ENCODE assay signal across 8 cellular contexts in the genomic region with DNA sequence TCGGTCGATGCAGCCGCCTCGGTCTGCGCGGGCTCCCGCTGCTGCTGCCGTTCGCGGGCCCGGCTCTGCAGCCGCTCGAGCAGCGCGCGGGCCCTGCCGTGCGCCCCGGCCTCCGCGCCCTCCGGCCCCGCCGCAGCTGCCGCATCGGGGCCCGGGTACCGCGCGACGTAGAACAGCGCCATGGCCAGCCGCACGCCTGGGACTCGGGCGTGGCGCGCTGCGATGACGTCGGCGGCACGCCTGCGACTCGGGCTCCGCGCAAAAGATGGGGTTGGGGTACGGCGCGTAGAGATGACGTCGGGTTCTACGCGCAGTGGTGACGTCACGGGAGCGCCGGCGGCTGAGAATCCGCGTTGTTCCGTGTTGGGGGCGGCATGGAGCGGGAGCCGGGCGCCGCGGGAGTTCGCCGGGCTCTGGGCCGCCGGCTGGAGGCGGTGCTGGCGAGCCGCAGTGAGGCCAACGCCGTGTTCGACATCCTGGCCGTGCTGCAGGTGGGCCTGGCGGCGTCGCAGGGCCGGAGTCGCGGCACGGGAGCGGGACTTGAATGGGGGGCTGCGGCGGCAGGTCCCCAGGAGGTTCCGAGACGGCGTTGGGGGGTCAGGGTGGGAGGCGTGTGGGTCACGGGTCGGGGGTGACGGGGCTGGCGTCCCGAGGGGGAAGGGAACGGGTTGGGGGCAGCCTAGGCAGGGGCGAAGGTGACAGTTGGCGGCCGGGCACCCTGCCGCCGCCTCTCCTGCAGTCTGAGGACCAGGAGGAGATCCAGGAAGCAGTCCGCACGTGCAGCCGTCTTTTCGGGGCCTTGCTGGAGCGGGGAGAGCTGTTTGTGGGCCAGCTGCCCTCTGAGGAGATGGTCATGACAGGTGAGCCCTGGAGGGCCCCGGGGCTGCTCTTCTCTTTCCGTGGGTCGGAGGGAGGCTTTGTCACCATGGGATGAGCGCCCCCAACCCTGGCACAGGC. TPM values are rescaled to one million over a fixed set of nuclear protein-coding genes. Genes with fewer than 3 reads are reported as not detected.
DNase-seq lines count a peak whose midpoint lies in the region; ATAC-seq and TF ChIP-seq lines count a peak whose summit lies in the region.

A gene with protein sequence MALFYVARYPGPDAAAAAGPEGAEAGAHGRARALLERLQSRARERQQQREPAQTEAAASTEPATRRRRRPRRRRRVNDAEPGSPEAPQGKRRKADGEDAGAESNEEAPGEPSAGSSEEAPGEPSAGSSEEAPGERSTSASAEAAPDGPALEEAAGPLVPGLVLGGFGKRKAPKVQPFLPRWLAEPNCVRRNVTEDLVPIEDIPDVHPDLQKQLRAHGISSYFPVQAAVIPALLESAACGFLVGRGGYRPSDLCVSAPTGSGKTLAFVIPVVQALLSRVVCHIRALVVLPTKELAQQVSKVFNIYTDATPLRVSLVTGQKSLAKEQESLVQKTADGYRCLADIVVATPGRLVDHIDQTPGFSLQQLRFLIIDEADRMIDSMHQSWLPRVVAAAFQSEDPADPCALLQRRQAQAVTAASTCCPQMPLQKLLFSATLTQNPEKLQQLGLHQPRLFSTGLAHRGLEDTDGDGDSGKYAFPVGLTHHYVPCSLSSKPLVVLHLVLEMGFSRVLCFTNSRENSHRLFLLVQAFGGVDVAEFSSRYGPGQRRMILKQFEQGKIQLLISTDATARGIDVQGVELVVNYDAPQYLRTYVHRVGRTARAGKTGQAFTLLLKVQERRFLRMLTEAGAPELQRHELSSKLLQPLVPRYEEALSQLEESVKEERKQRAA (minus strand): TSS at position 205 of the 957 bp plus-strand sequence. CDS start 23 bp downstream, at position 182.
A gene (plus strand): TSS at position 343 of the 957 bp plus-strand sequence. CDS start 32 bp downstream, at position 375.

- TF ChIP-seq POLR2A in esophagus squamous epithelium (IDR thresholded peaks at IDR 0.05): peak in 2 of 4 donors; percentile 49 to 51

- H3K4me3 ChIP-seq in Panc1 (ENCODE audit: low read depth in 2 of 2, low read length in 2 of 2) (peak within 1 kb of the TSS; percentile 74 to 83), esophagus squamous epithelium (peak within 1 kb of the TSS; percentile 81 to 99 (median 92))

- in situ Hi-C loops in KBM-7 (cut with MboI; ENCODE audit: low pct_unique_long_range_greater_than_20kb, low sequenced_read_pairs) (no loop called here), Panc1 (cut with HindIII; ENCODE audit: low pct_unique_long_range_greater_than_20kb, low sequenced_read_pairs) (no loop called here)

- H3K27me3 Mint-ChIP-seq in activated T-cell treated with anti-CD3 and anti-CD28 coated beads, Interleukin-2, amount 50 U/mL, for 4 hours (ENCODE audit: low read depth): no peaks in the 10 kb centered on the region

- ATAC-seq in GM21717 (IDR thresholded peaks at IDR 0.05; ENCODE audit: unreplicated experiment) (peak; percentile 65), Panc1 (peak; percentile 91)
- peak; percentile 95 to 96 for ATAC-seq in activated T-cell treated with anti-CD3 and anti-CD28 coated beads, Interleukin-2, amount 50 U/mL, for 4 hours

- H3K36me3 Mint-ChIP-seq in activated T-cell treated with anti-CD3 and anti-CD28 coated beads, Interleukin-2, amount 50 U/mL, for 4 hours (ENCODE audit: insufficient read depth): peaks cover 16% of the 10 kb centered on the region

- 0 out of 2 replicates have a peak, but pooled peaks cover 5% of the 10 kb centered on the region for H3K36me3 ChIP-seq in Panc1 (ENCODE audit: control insufficient read depth, insufficient read depth, low read length)
- peaks cover 28 to 65% (median 37%) of the 10 kb centered on the region in 3 donors for H3K36me3 ChIP-seq in esophagus squamous epithelium

- peak within 1 kb of the TSS; percentile 92 for H3K4me3 Mint-ChIP-seq in activated T-cell treated with anti-CD3 and anti-CD28 coated beads, Interleukin-2, amount 50 U/mL, for 4 hours

- H3K9me3 ChIP-seq in Panc1 (ENCODE audit: control insufficient read depth, insufficient read depth, low read depth, low read length) (no peaks in the 10 kb centered on the region), esophagus squamous epithelium (no peaks in the 10 kb centered on the region)

- WGBS in esophagus squamous epithelium, 2 donors: 0% methylated on average over 9 to 21 of the region's 113 CpGs

- H3K9me3 Mint-ChIP-seq in activated T-cell treated with anti-CD3 and anti-CD28 coated beads, Interleukin-2, amount 50 U/mL, for 4 hours: no peaks in the 10 kb centered on the region

- POLR2A ChIA-PET in Panc1 (lab: Charles Lee): no interaction called here

- CTCF ChIA-PET in Panc1 (lab: Charles Lee): no interaction called here

- H3K4me1 Mint-ChIP-seq in activated T-cell treated with anti-CD3 and anti-CD28 coated beads, Interleukin-2, amount 50 U/mL, for 4 hours (ENCODE audit: low read depth): peaks cover 23% of the 10 kb centered on the region

- intact Hi-C loops in Panc1 (cut with micrococcal nuclease; ENCODE audit: unreplicated experiment): no loop called here
- intact Hi-C loops in esophagus squamous epithelium (cut with DNase I): no loop called here

- TF ChIP-seq CTCF in Panc1 (IDR thresholded peaks at IDR 0.05): no peak
- TF ChIP-seq CTCF in esophagus squamous epithelium (IDR thresholded peaks at IDR 0.05): peak in 3 of 6 experiments; percentile 21 to 67 (median 25)

- BruUV-seq in Panc1 (replicated peaks; lab: Mats Ljungman, UMichigan): TSS peak; percentile 85

- peak; percentile 81 for DNase-seq in DMS79 (lab: John Stamatoyannopoulos, UW)
- peak; percentile 97 for DNase-seq in KBM-7
- peak; percentile 65 for DNase-seq in Panc1 (ENCODE audit: low read depth, low spot score)
- DNase-seq in activated T-cell treated with anti-CD3 and anti-CD28 coated beads, Interleukin-2, amount 50 U/mL, for 4 hours: peak; percentile 96
- DNase-seq in esophagus squamous epithelium (lab: John Stamatoyannopoulos, UW): peak; percentile 57
- DNase-seq in myocyte (ENCODE audit: low read depth): peak; percentile 95
- DNase-seq in stimulated activated CD8-positive, alpha-beta memory T cell treated with anti-CD3 and anti-CD28 coated beads, Interleukin-7, amount 100 ng/mL, for 4 hours (ENCODE audit: low read depth in 2 of 2): peak; percentile 91 to 95

- H3K27me3 ChIP-seq in Panc1 (ENCODE audit: control insufficient read depth, insufficient read depth, low read length) (no peaks in the 10 kb centered on the region), esophagus squamous epithelium (no peaks in the 10 kb centered on the region)

- H3K27ac ChIP-seq in Panc1 (ENCODE audit: low read length) (peak within 1 kb of the TSS; percentile 72), esophagus squamous epithelium (peak within 1 kb of the TSS; percentile 87 to 97 (median 92))

- H3K4me1 ChIP-seq in Panc1 (ENCODE audit: control insufficient read depth, insufficient read depth, low read length): peaks cover 10% of the 10 kb centered on the region; the same call in 1 of the 2 replicates
- H3K4me1 ChIP-seq in esophagus squamous epithelium: peaks cover 20 to 43% (median 23%) of the 10 kb centered on the region in 3 donors

RNA-seq across cellular contexts. Expression of the first gene that starts in this region (rescaled TPM):
- total RNA-seq in Panc1 (2021; ENCODE audit: unreplicated experiment) (29.3 TPM), esophagus squamous epithelium (10 to 100 TPM in 2 of 4 donors, 1 to 10 TPM in 2; 8.9 to 15.3 (median 11.0) TPM), myocyte (6.4 and 6.9 TPM in 2 replicates)
- polyA plus RNA-seq in Panc1 (2012; ENCODE audit: insufficient read length): 38.0 TPM
- total RNA-seq in activated T-cell treated with anti-CD3 and anti-CD28 coated beads, Interleukin-2, amount 50 U/mL, for 4 hours: 10 to 100 TPM; 71.4 to 83.5 (median 72.8) TPM
- 11.3 TPM for polyA plus RNA-seq in myocyte (2012)

RNA-seq across cellular contexts. Expression of the second gene that starts in this region (rescaled TPM):
- total RNA-seq in Panc1 (2021; ENCODE audit: unreplicated experiment): 29.8 TPM
- polyA plus RNA-seq in Panc1 (2012; ENCODE audit: insufficient read length): 30.0 TPM
- 10 to 100 TPM; 85.3 to 92.5 (median 89.0) TPM for total RNA-seq in activated T-cell treated with anti-CD3 and anti-CD28 coated beads, Interleukin-2, amount 50 U/mL, for 4 hours
- total RNA-seq in esophagus squamous epithelium: 10 to 100 TPM in 3 of 4 donors, 1 to 10 TPM in 1; 9.6 to 12.1 (median 11.1) TPM
- total RNA-seq in myocyte: 11.1 and 14.2 TPM in 2 replicates
- polyA plus RNA-seq in myocyte (2012): 16.7 TPM

Comparison
In these comparisons a context has a peak if more than half of its experiments do, and no peak if none do; other contexts are left out.
1. Peak in every context shown above with its lines: DNase-seq, ATAC-seq, H3K4me3 ChIP-seq and H3K27ac ChIP-seq.